24 cellular contexts compared by ENCODE assay signal in the genomic region with DNA sequence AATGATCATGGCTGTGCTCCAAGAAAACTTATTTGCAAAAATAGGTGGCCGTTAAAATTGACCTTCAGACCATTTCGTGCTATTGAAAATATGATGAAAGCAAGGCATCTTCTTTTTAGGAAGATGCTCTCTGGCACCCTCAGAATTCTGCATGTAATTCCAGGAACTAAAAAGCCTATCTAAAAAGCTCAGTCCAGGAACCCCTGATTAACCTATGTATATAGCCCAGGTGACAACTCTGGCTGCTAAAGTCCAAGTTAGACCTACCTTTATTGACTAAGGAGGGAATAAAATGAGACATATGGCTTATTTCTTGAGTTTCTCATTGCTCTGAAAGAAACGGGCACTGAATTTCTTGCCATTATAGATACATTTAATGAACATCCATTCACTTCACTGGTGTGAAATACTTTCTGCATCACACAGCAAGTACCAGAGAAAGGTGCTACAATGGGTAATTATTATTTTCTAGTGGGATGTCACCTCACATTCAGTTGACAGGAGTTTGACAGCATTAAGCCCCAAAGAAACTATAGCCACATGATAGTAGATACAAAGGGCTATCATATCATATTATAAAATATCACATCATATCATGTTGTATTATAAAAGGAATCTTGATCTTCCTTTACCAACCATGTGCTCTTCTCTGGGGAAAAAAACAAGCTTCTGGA.
"Had no signal": no experiment of that assay in that cellular context is flagged by ENCODE, and none has a peak within 500 bp of the region (broad histone marks: within the 10 kb centered on the region; RNA-seq: fewer than 3 reads in every experiment).

No MANE protein-coding gene starts in this region.

- H3K27ac ChIP-seq: coronary artery, dorsolateral prefrontal cortex, left ventricle myocardium inferior, pancreas, prostate gland, skin epidermis, testis had no signal

- H3K4me3 Mint-ChIP-seq: activated naive CD8-positive, alpha-beta T cell; nephron had no signal

- H3K36me3 ChIP-seq: left ventricle myocardium inferior, pancreas, prostate gland had no signal

- H3K27me3 Mint-ChIP-seq: activated naive CD8-positive, alpha-beta T cell had no signal

- H3K36me3 Mint-ChIP-seq: activated naive CD8-positive, alpha-beta T cell had no signal

- H3K9me3 Mint-ChIP-seq: nephron had no signal

- H3K27ac Mint-ChIP-seq: activated naive CD8-positive, alpha-beta T cell had no signal

- H3K9me3 ChIP-seq: left ventricle myocardium inferior, pancreas, prostate gland, testis had no signal

- H3K27me3 ChIP-seq: dorsolateral prefrontal cortex, pancreas, testis had no signal

- DNase-seq: activated CD4-positive, alpha-beta T cell treated with anti-CD3 and anti-CD28 coated beads for 4 hours; activated CD4-positive, alpha-beta T cell treated with anti-CD3 and anti-CD28 coated beads, Interleukin-2, amount 50 U/mL, for 4 hours; activated CD4-positive, CD25-positive, alpha-beta regulatory T cell; activated CD8-positive, alpha-beta memory T cell treated with anti-CD3 and anti-CD28 coated beads for 24 hours; activated effector memory CD4-positive, alpha-beta T cell treated with Interleukin-2 at 50 U/mL for 16 hours; activated naive CD4-positive, alpha-beta T cell treated with Interleukin-2 at 50 U/mL for 16 hours; anterior cingulate cortex; dorsolateral prefrontal cortex; effector memory CD4-positive, alpha-beta T cell; left ventricle myocardium inferior; mesendoderm; pancreas; retina; stimulated activated CD4-positive, alpha-beta T cell treated with anti-CD3 and anti-CD28 coated beads, Interleukin-12 subunit alpha, Interleukin-12 subunit beta, amount 100 ng/mL, for 4 hours; stimulated activated CD4-positive, alpha-beta T cell treated with anti-CD3 and anti-CD28 coated beads, Interleukin-4, amount 100 ng/mL, for 1 hour; stimulated activated naive CD8-positive, alpha-beta T cell treated with anti-CD3 and anti-CD28 coated beads, Interleukin-15, Interleukin-2, amounts not matched to agents 100 U/mL and 50 U/mL, for 24 hours; testis; trophoblast cell had no signal

- H3K4me3 ChIP-seq: coronary artery, dorsolateral prefrontal cortex, left ventricle myocardium inferior, lung, pancreas, prostate gland, skin epidermis, testis had no signal
